In genomic region chr18:77035788-77036187, GRCh38 we compare ENCODE assay signal across 8 cellular contexts.
DNase-seq lines count a peak whose midpoint lies in the region; ATAC-seq and TF ChIP-seq lines count a peak whose summit lies in the region.
"Not testable (repeated sequence)": the region's sequence is repeated elsewhere in the genome, so short reads cannot be mapped to it uniquely, and the experiment has no call there.

No MANE protein-coding gene starts in this region.

- H3K9me3 Mint-ChIP-seq in T-helper 2 cell treated with Interferon-gamma antibody and Interleukin-4, amounts not matched to agents 5 μg/mL and 100 μg/mL, for 36 hours; central memory CD8-positive, alpha-beta T cell: not testable (repeated sequence)

- peaks cover 45% of the 10 kb centered on the region for H3K36me3 Mint-ChIP-seq in T-helper 2 cell treated with Interferon-gamma antibody and Interleukin-4, amounts not matched to agents 5 μg/mL and 100 μg/mL, for 36 hours (ENCODE audit: low read depth)
- peaks cover 33% of the 10 kb centered on the region for H3K36me3 Mint-ChIP-seq in central memory CD8-positive, alpha-beta T cell (ENCODE audit: insufficient read depth)

- H2BK12ac ChIP-seq in mesenchymal stem cell (ENCODE audit: low read length in 2 of 2), result not testable (repeated sequence)

- not testable (repeated sequence) for TF ChIP-seq CTCF in fibroblast of mammary gland (conservative IDR thresholded peaks at IDR 0.05; ENCODE audit: control insufficient read depth, insufficient read depth, low read depth, low read length)

- H2AFZ ChIP-seq in GM23248; mesenchymal stem cell (ENCODE audit: low read depth, low read length): not testable (repeated sequence)

- H3K4me1 ChIP-seq in GM23248 (ENCODE audit: insufficient read depth); skeletal muscle satellite cell (ENCODE audit: control insufficient read depth, insufficient read depth, low read length): not testable (repeated sequence)
- peaks cover 21% of the 10 kb centered on the region for H3K4me1 ChIP-seq in adipocyte (ENCODE audit: control insufficient read depth, insufficient read depth, low read length)
- peaks cover 22% of the 10 kb centered on the region for H3K4me1 ChIP-seq in mesenchymal stem cell (ENCODE audit: control insufficient read depth, insufficient read depth, low read depth, low read length)

- not testable (repeated sequence) for H3K14ac ChIP-seq in mesenchymal stem cell (ENCODE audit: low read length in 2 of 2)

- peaks cover 25% of the 10 kb centered on the region for H3K79me1 ChIP-seq in mesenchymal stem cell (replicated peaks; ENCODE audit: low read length, poor library complexity, severe bottlenecking)

- not testable (repeated sequence) for H3K27ac ChIP-seq in GM23248; mesenchymal stem cell (ENCODE audit: low read length, poor library complexity, severe bottlenecking)

- H3K23ac ChIP-seq in mesenchymal stem cell (ENCODE audit: low read length in 2 of 2), result not testable (repeated sequence)

- DNase-seq in AG08396 (ENCODE audit: low spot score), result peak; percentile 50
- peak; percentile 72 for DNase-seq in GM23248
- DNase-seq in T-helper 2 cell treated with Interferon-gamma antibody and Interleukin-4, amounts not matched to agents 5 μg/mL and 100 μg/mL, for 36 hours (ENCODE audit: low spot score); central memory CD8-positive, alpha-beta T cell (ENCODE audit: low spot score in 2 of 2): not testable (repeated sequence)
- peak; percentile 6 for DNase-seq in adipocyte (ENCODE audit: low read depth)
- DNase-seq in fibroblast of mammary gland (ENCODE audit: low read depth), result peak; percentile 81
- DNase-seq in mesenchymal stem cell, result peak; percentile 4

- not testable (repeated sequence) for H3K27me3 ChIP-seq in GM23248 (replicated peaks; ENCODE audit: insufficient read depth); adipocyte (replicated peaks; ENCODE audit: control insufficient read depth, insufficient read depth, low read length); mesenchymal stem cell (ENCODE audit: control insufficient read depth in 1 of 2, insufficient read depth in 1 of 2, low read length in 2 of 2)
- H3K27me3 ChIP-seq in skeletal muscle satellite cell (ENCODE audit: control insufficient read depth, insufficient read depth, low read length), result peaks cover 12% of the 10 kb centered on the region

- not testable (repeated sequence) for ATAC-seq in central memory CD8-positive, alpha-beta T cell (replicated peaks; ENCODE audit: extremely low read depth, poor library complexity, severe bottlenecking)

- H3K18ac ChIP-seq in mesenchymal stem cell (ENCODE audit: low read depth in 1 of 2, low read length in 2 of 2), result not testable (repeated sequence)

- H2BK15ac ChIP-seq in mesenchymal stem cell (ENCODE audit: low read depth, poor library complexity, severe bottlenecking), result not testable (repeated sequence)

- H3K4me3 Mint-ChIP-seq in T-helper 2 cell treated with Interferon-gamma antibody and Interleukin-4, amounts not matched to agents 5 μg/mL and 100 μg/mL, for 36 hours, result not testable (repeated sequence)
- peak overlapping the region; percentile 43 for H3K4me3 Mint-ChIP-seq in central memory CD8-positive, alpha-beta T cell

- peak overlapping the region; percentile 26 for H3K27ac Mint-ChIP-seq in T-helper 2 cell treated with Interferon-gamma antibody and Interleukin-4, amounts not matched to agents 5 μg/mL and 100 μg/mL, for 36 hours
- H3K27ac Mint-ChIP-seq in central memory CD8-positive, alpha-beta T cell (ENCODE audit: low read depth), result peak overlapping the region; percentile 54

- H3K4me2 ChIP-seq in GM23248 (ENCODE audit: unreplicated experiment) (peak overlapping the region; percentile 52), skeletal muscle satellite cell (ENCODE audit: low read length) (peak overlapping the region; percentile 54)
- H3K4me2 ChIP-seq in mesenchymal stem cell (ENCODE audit: low read length, poor library complexity, severe bottlenecking), result not testable (repeated sequence)

- not testable (repeated sequence) for H3K9ac ChIP-seq in GM23248
- H3K9ac ChIP-seq in adipocyte (ENCODE audit: low read length), result peak overlapping the region; percentile 63
- H3K9ac ChIP-seq in mesenchymal stem cell (ENCODE audit: low read length), result peak overlapping the region; percentile 63
- H3K9ac ChIP-seq in skeletal muscle satellite cell (ENCODE audit: low read depth, low read length), result peak overlapping the region; percentile 0

- H3K4me1 Mint-ChIP-seq in T-helper 2 cell treated with Interferon-gamma antibody and Interleukin-4, amounts not matched to agents 5 μg/mL and 100 μg/mL, for 36 hours (ENCODE audit: low read depth), result peaks cover 23% of the 10 kb centered on the region
- H3K4me1 Mint-ChIP-seq in central memory CD8-positive, alpha-beta T cell, result peaks cover 70% of the 10 kb centered on the region

- not testable (repeated sequence) for H3K9me2 ChIP-seq in GM23248 (ENCODE audit: insufficient read depth)

- H2BK5ac ChIP-seq in mesenchymal stem cell (ENCODE audit: low read depth, low read length, poor library complexity, severe bottlenecking), result not testable (repeated sequence)

- in situ Hi-C loops in GM23248 (cut with MboI), result not testable (repeated sequence)

- not testable (repeated sequence) for H2AK5ac ChIP-seq in mesenchymal stem cell (ENCODE audit: low read length, severe bottlenecking)

- not testable (repeated sequence) for H3F3A ChIP-seq in GM23248 (ENCODE audit: insufficient read depth)

- not testable (repeated sequence) for H3K36me3 ChIP-seq in GM23248 (ENCODE audit: low read depth); adipocyte (ENCODE audit: control insufficient read depth, insufficient read depth, low read length, severe bottlenecking); skeletal muscle satellite cell (ENCODE audit: insufficient read depth, low read length)
- H3K36me3 ChIP-seq in mesenchymal stem cell (ENCODE audit: control insufficient read depth in 1 of 2, insufficient read depth in 2 of 2, low read depth in 1 of 2, low read length in 2 of 2), result peaks cover 7 to 12% of the 10 kb centered on the region in 2 experiments

- H3K4ac ChIP-seq in mesenchymal stem cell (ENCODE audit: low read depth in 1 of 2, low read length in 2 of 2), result not testable (repeated sequence)

- H3K4me3 ChIP-seq in GM23248; fibroblast of mammary gland (ENCODE audit: control insufficient read depth, low read depth, low read length); mesenchymal stem cell (ENCODE audit: insufficient read depth in 1 of 2, low read depth in 1 of 2, low read length in 2 of 2); skeletal muscle satellite cell (ENCODE audit: low read length): not testable (repeated sequence)
- H3K4me3 ChIP-seq in adipocyte (ENCODE audit: low read length), result peak overlapping the region; percentile 24

- H4K20me1 ChIP-seq in GM23248 (ENCODE audit: insufficient read depth), result not testable (repeated sequence)

- H4K91ac ChIP-seq in mesenchymal stem cell (ENCODE audit: low read length), result not testable (repeated sequence)

- not testable (repeated sequence) for H4K8ac ChIP-seq in mesenchymal stem cell (ENCODE audit: low read length)

- 3 to 5% methylated on average over 4 of the region's 4 CpGs for WGBS in GM23248 (ENCODE audit: low coverage in 1 of 2, low lambda C conversion rate in 2 of 2, missing lambda C conversion rate in 2 of 2), 2 experiments
- WGBS in mesenchymal stem cell, result 42% methylated on average over 4 of the region's 4 CpGs

- not testable (repeated sequence) for H2BK120ac ChIP-seq in mesenchymal stem cell (ENCODE audit: low read depth, low read length)

- H3K27me3 Mint-ChIP-seq in T-helper 2 cell treated with Interferon-gamma antibody and Interleukin-4, amounts not matched to agents 5 μg/mL and 100 μg/mL, for 36 hours (ENCODE audit: low read depth); central memory CD8-positive, alpha-beta T cell: not testable (repeated sequence)

- not testable (repeated sequence) for H3K9me3 ChIP-seq in GM23248 (ENCODE audit: low read depth); adipocyte (ENCODE audit: control insufficient read depth, low read length); mesenchymal stem cell (ENCODE audit: control insufficient read depth, low read length); skeletal muscle satellite cell (replicated peaks; ENCODE audit: low read length)

- not testable (repeated sequence) for H3K79me2 ChIP-seq in GM23248 (ENCODE audit: insufficient read depth)
